Comparison of ENCODE assay signal across 1 cellular context in genomic region chr19:48405850-48406249, GRCh38.
TF ChIP-seq lines count a peak whose summit lies in the region.

No MANE protein-coding gene starts in this region.

TF ChIP-seq in H1, 55 proteins besides CTCF, POLR2A, EP300 and RAD21:
- TF ChIP-seq CEBPB (IDR thresholded peaks at IDR 0.05; ENCODE audit: low read depth, low read length) (no peak), KDM1A (IDR thresholded peaks at IDR 0.05; ENCODE audit: borderline replicate concordance, low read length) (no peak), ASH2L (IDR thresholded peaks at IDR 0.05; ENCODE audit: low read length) (no peak), GTF2F1 (IDR thresholded peaks at IDR 0.05; ENCODE audit: borderline replicate concordance, low read depth, low read length) (no peak), TAF1 (IDR thresholded peaks at IDR 0.05; ENCODE audit: low read depth, low read length) (no peak), SP2 (IDR thresholded peaks at IDR 0.05; ENCODE audit: low read length) (no peak), PHF8 (conservative IDR thresholded peaks at IDR 0.05; ENCODE audit: low read depth, low read length) (no peak), GABPA (IDR thresholded peaks at IDR 0.05; ENCODE audit: borderline replicate concordance, insufficient read depth, low read length) (no peak), TEAD4 (IDR thresholded peaks at IDR 0.05; ENCODE audit: low read depth, low read length) (no peak), MAX (IDR thresholded peaks at IDR 0.05) (no peak), TBP (IDR thresholded peaks at IDR 0.05; ENCODE audit: low read depth, low read length) (no peak), NRF1 (IDR thresholded peaks at IDR 0.05; ENCODE audit: low read depth, low read length) (no peak), ATF3 (IDR thresholded peaks at IDR 0.05; ENCODE audit: insufficient read depth, low read depth, low read length) (no peak), CTBP2 (IDR thresholded peaks at IDR 0.05; ENCODE audit: borderline replicate concordance, insufficient read depth, insufficient read length, low read length) (no peak), E2F6 (IDR thresholded peaks at IDR 0.05) (no peak), SP4 (IDR thresholded peaks at IDR 0.05; ENCODE audit: low read length) (no peak), BACH1 (IDR thresholded peaks at IDR 0.05; ENCODE audit: low read length) (no peak), SAP30 (IDR thresholded peaks at IDR 0.05; ENCODE audit: insufficient read depth, insufficient replicate concordance, low read length) (no peak), ZNF274 (IDR thresholded peaks at IDR 0.05; ENCODE audit: borderline replicate concordance, extremely low read depth, low read length) (no peak)
